11 cellular contexts compared by ENCODE assay signal in genomic region chr4:48557478-48557877, GRCh38.
DNase-seq lines count a peak whose midpoint lies in the region; ATAC-seq, FAIRE-seq and TF ChIP-seq lines count a peak whose summit lies in the region.
"Had no signal": no experiment of that assay in that cellular context is flagged by ENCODE, and none has a peak within 500 bp of the region (broad histone marks: within the 10 kb centered on the region; RNA-seq: fewer than 3 reads in every experiment).

No MANE protein-coding gene starts in this region.

- CTCF ChIA-PET in HCT116 (lab: Charles Lee) = interaction anchor here (0.6 to 1.1 kb wide), 4 partner anchors 12 to 71 kb away, joined by 3 to 10 read pairs (median 3); no protein-coding TSS in a partner anchor

- no TSS peak for BruUV-seq in HCT116 (replicated peaks; lab: Mats Ljungman, UMichigan)

- TF ChIP-seq CTCF in DND-41 (IDR thresholded peaks at IDR 0.05; ENCODE audit: borderline replicate concordance, extremely low read depth, low read length, poor library complexity, severe bottlenecking) = peak; percentile 50
- TF ChIP-seq CTCF in HCT116 (IDR thresholded peaks at IDR 0.05 in 2 of 3, conservative IDR thresholded peaks at IDR 0.05 in 1 of 3; ENCODE audit: borderline replicate concordance in 1 of 3, insufficient read depth in 1 of 3, low read depth in 2 of 3, low read length in 2 of 3) = peak in 2 of 3 experiments; percentile 60 to 63; a peak in 4 of 6 replicates
- peak; percentile 22 for TF ChIP-seq CTCF in astrocyte (IDR thresholded peaks at IDR 0.05; ENCODE audit: insufficient read depth, low read depth, low read length)

- H3K4me3 ChIP-seq in DND-41 (ENCODE audit: low read depth in 1 of 2, low read length in 2 of 2) (no peak overlapping the region), HCT116 (replicated peaks in 1 of 2; ENCODE audit: low read depth in 1 of 2, low read length in 2 of 2) (no peak overlapping the region), astrocyte (ENCODE audit: insufficient read depth, low read depth, low read length) (no peak overlapping the region)

- FAIRE-seq in astrocyte (lab: Jason Lieb, UNC) = no peak

- peaks cover 21% of the 10 kb centered on the region for H3K36me3 Mint-ChIP-seq in astrocyte (ENCODE audit: low read depth, unreplicated experiment)

- H4K20me1 ChIP-seq in DND-41 (ENCODE audit: insufficient read depth, low read length) (no peaks in the 10 kb centered on the region), HCT116 (ENCODE audit: insufficient read depth) (no peaks in the 10 kb centered on the region), astrocyte (ENCODE audit: insufficient read depth, low read length) (no peaks in the 10 kb centered on the region)

- RAD21 ChIA-PET in HCT116 (lab: Charles Lee; ENCODE audit: low non-redundant PET in 1 of 2, low total read pairs in 2 of 2, uncharacterized antibody in 2 of 2, unreplicated experiment in 2 of 2) = no interaction called here

- POLR2A ChIA-PET in HCT116 (lab: Charles Lee) = no interaction called here

- intact Hi-C loops in HCT116 (cut with micrococcal nuclease) = loop anchor here (2.0 kb wide), 1 partner anchor 405 kb away; no protein-coding TSS in a partner anchor

- H3K27me3 Mint-ChIP-seq in astrocyte (ENCODE audit: low read depth, unreplicated experiment) = no peaks in the 10 kb centered on the region
- H3K27me3 Mint-ChIP-seq: T-cell had no signal

- no peak for DNase-seq in DND-41
- DNase-seq in HCT116 (ENCODE audit: low read depth, low spot score) = no peak
- no peak for DNase-seq in astrocyte (ENCODE audit: low read depth)
- DNase-seq in kidney tubule cell (ENCODE audit: low spot score) = peak; percentile 10
- DNase-seq in NCI-H345 (lab: John Stamatoyannopoulos, UW) = no peak
- no peak for DNase-seq in T1000 (lab: John Stamatoyannopoulos, UW)
- no peak for DNase-seq in NCI-H1092 (lab: John Stamatoyannopoulos, UW)
- DNase-seq: activated CD8-positive, alpha-beta memory T cell treated with anti-CD3 and anti-CD28 coated beads, Interleukin-2, amount 50 U/mL, for 48 hours; NCI-H2107; T-cell had no signal

- H3K79me2 ChIP-seq in DND-41 (ENCODE audit: insufficient read depth, low read length) (no peaks in the 10 kb centered on the region), HCT116 (ENCODE audit: insufficient read depth, low read length) (no peaks in the 10 kb centered on the region), astrocyte (ENCODE audit: insufficient read depth, low read length) (no peaks in the 10 kb centered on the region)

- TF ChIP-seq RAD21 in HCT116 (IDR thresholded peaks at IDR 0.05; ENCODE audit: low read depth) = peak; percentile 24; the same call in 1 of the 2 replicates

- no peaks in the 10 kb centered on the region for H3K4me1 Mint-ChIP-seq in astrocyte (ENCODE audit: low read depth, unreplicated experiment)

- H3K9me3 ChIP-seq in DND-41 (ENCODE audit: insufficient read depth, low read length, severe bottlenecking) (no peaks in the 10 kb centered on the region), HCT116 (ENCODE audit: control insufficient read depth in 1 of 2, insufficient read depth in 1 of 2, low read depth in 1 of 2, low read length in 2 of 2) (no peaks in the 10 kb centered on the region), astrocyte (ENCODE audit: insufficient read depth, low read depth, low read length) (no peaks in the 10 kb centered on the region)

- no peaks in the 10 kb centered on the region for H3K9me3 Mint-ChIP-seq in astrocyte (ENCODE audit: unreplicated experiment)

- H3K36me3 ChIP-seq in DND-41 (ENCODE audit: insufficient read depth, low read length) (peaks cover 88% of the 10 kb centered on the region), HCT116 (ENCODE audit: control insufficient read depth in 1 of 2, insufficient read depth in 2 of 2, low read length in 2 of 2) (peaks cover 0 to 15% of the 10 kb centered on the region in 2 experiments; a peak in 3 of 4 replicates), astrocyte (ENCODE audit: insufficient read depth, low read length) (peaks cover 11% of the 10 kb centered on the region)

- H3K27ac ChIP-seq in DND-41 (ENCODE audit: low read length) (no peak overlapping the region), HCT116 (ENCODE audit: low read depth, low read length) (no peak overlapping the region), astrocyte (ENCODE audit: low read depth, low read length) (no peak overlapping the region)
- H3K27ac ChIP-seq: HL-60 had no signal

- ATAC-seq in DND-41 (ENCODE audit: insufficient read depth, low read depth) (no peak), HCT116 (peak; percentile 60; the same call in 1 of the 2 replicates)
- ATAC-seq: T-cell had no signal

- no peak overlapping the region for H3K4me3 Mint-ChIP-seq in astrocyte (ENCODE audit: unreplicated experiment)
- H3K4me3 Mint-ChIP-seq: T-cell had no signal

- H3K9ac ChIP-seq in DND-41 (ENCODE audit: low read depth, low read length) = no peak overlapping the region
- no peak overlapping the region for H3K9ac ChIP-seq in HCT116 (ENCODE audit: low read length)
- no peak overlapping the region for H3K9ac ChIP-seq in astrocyte (ENCODE audit: low read length)

- H2AFZ ChIP-seq in DND-41 (ENCODE audit: low read depth, low read length) (no peak overlapping the region), HCT116 (ENCODE audit: low read depth, low read length, poor library complexity, severe bottlenecking) (no peak overlapping the region), astrocyte (ENCODE audit: low read depth, low read length) (no peak overlapping the region)

- H3K27ac Mint-ChIP-seq in astrocyte (ENCODE audit: unreplicated experiment) = no peak overlapping the region
- H3K27ac Mint-ChIP-seq: T-cell had no signal

- H3K9me2 ChIP-seq in HCT116 (ENCODE audit: insufficient read depth) = no peaks in the 10 kb centered on the region

- H3K4me2 ChIP-seq in DND-41 (ENCODE audit: insufficient read depth, low read length) (no peak overlapping the region), HCT116 (ENCODE audit: low read length) (no peak overlapping the region), astrocyte (ENCODE audit: low read length) (no peak overlapping the region)

- H3K27me3 ChIP-seq in DND-41 (ENCODE audit: insufficient read depth, low read length, poor library complexity) (no peaks in the 10 kb centered on the region), HCT116 (ENCODE audit: insufficient read depth, low read length) (no peaks in the 10 kb centered on the region), astrocyte (ENCODE audit: insufficient read depth, low read length) (no peaks in the 10 kb centered on the region)

- TF ChIP-seq POLR2A in HCT116 (IDR thresholded peaks at IDR 0.05; ENCODE audit: borderline replicate concordance, extremely low read depth, insufficient read depth, insufficient read length) = no peak

- H3K4me1 ChIP-seq in DND-41 (ENCODE audit: insufficient read depth, low read length) = no peaks in the 10 kb centered on the region
- no peaks in the 10 kb centered on the region for H3K4me1 ChIP-seq in HCT116 (ENCODE audit: control insufficient read depth in 1 of 2, insufficient read depth in 2 of 2, low read length in 2 of 2)
- no peaks in the 10 kb centered on the region for H3K4me1 ChIP-seq in astrocyte (ENCODE audit: insufficient read depth, low read length)

TF ChIP-seq in HCT116, 20 proteins besides CTCF, POLR2A, EP300 and RAD21:
- TF ChIP-seq ATF3 (IDR thresholded peaks at IDR 0.05) (no peak), EZH2phosphoT487 (IDR thresholded peaks at IDR 0.05; ENCODE audit: borderline replicate concordance) (no peak), POLR2AphosphoS5 (IDR thresholded peaks at IDR 0.05; ENCODE audit: low read depth, low read length) (no peak), TCF7L2 (IDR thresholded peaks at IDR 0.05; ENCODE audit: borderline replicate concordance, extremely low read depth, insufficient read depth, insufficient read length) (no peak), YY1 (IDR thresholded peaks at IDR 0.05; ENCODE audit: extremely low read depth, insufficient replicate concordance, low read depth, low read length) (no peak), MAX (IDR thresholded peaks at IDR 0.05) (no peak), ZFX (IDR thresholded peaks at IDR 0.05) (no peak), REST (IDR thresholded peaks at IDR 0.05; ENCODE audit: low read depth) (no peak)
